ENCODE assay signal across 10 cellular contexts in genomic region chr11:68273056-68273738, GRCh38. TPM values are rescaled to one million over a fixed set of nuclear protein-coding genes. Genes with fewer than 3 reads are reported as not detected.
DNase-seq lines count a peak whose midpoint lies in the region; ATAC-seq and TF ChIP-seq lines count a peak whose summit lies in the region.
"Had no signal": no experiment of that assay in that cellular context is flagged by ENCODE, and none has a peak within 500 bp of the region (broad histone marks: within the 10 kb centered on the region; RNA-seq: fewer than 3 reads in every experiment).

No MANE protein-coding gene starts in this region.

- H3K27ac Mint-ChIP-seq in type B pancreatic cell, result peak overlapping the region; percentile 99

- 92 to 95% (median 94%) methylated on average over 20 of the region's 20 CpGs for WGBS in heart left ventricle, 4 donors

- TF ChIP-seq POLR2A in heart left ventricle (IDR thresholded peaks at IDR 0.05), result no peak

- peaks cover 8 to 51% (median 34%) of the 10 kb centered on the region in 12 donors for H3K4me1 ChIP-seq in heart left ventricle
- H3K4me1 ChIP-seq in RWPE2 (ENCODE audit: insufficient read depth, poor library complexity, severe bottlenecking), result peaks cover 24% of the 10 kb centered on the region
- peaks cover 4% of the 10 kb centered on the region; the same call in 1 of the 2 replicates for H3K4me1 ChIP-seq in iPS-20b (ENCODE audit: insufficient read depth, low read length)

- ATAC-seq in heart left ventricle, result no peak
- no peak for ATAC-seq in Right ventricle myocardium superior (ENCODE audit: poor library complexity)
- no peak for ATAC-seq in RWPE2 (ENCODE audit: low read depth)
- ATAC-seq in GM18873 (IDR thresholded peaks at IDR 0.05; ENCODE audit: low FRiP score, unreplicated experiment), result no peak
- ATAC-seq in GM21619 (IDR thresholded peaks at IDR 0.05; ENCODE audit: unreplicated experiment), result no peak

- H3K4me3 ChIP-seq in heart left ventricle, result peak overlapping the region in 5 of 12 donors; percentile 72 to 92 (median 81)
- no peak overlapping the region for H3K4me3 ChIP-seq in RWPE2 (ENCODE audit: severe bottlenecking)
- H3K4me3 ChIP-seq in iPS-20b (ENCODE audit: low read length), result peak overlapping the region; percentile 98; the same call in 1 of the 2 replicates

- no peaks in the 10 kb centered on the region for H3K9me3 ChIP-seq in heart left ventricle
- H3K9me3 ChIP-seq in RWPE2 (ENCODE audit: severe bottlenecking), result no peaks in the 10 kb centered on the region
- H3K9me3 ChIP-seq in iPS-20b (ENCODE audit: insufficient read depth, low read depth, low read length), result no peaks in the 10 kb centered on the region

- H3K27ac ChIP-seq in heart left ventricle (peak overlapping the region in 8 of 12 donors; percentile 16 to 98 (median 96)), RWPE2 (ENCODE audit: poor library complexity, severe bottlenecking) (peak overlapping the region; percentile 62), iPS-20b (ENCODE audit: low read length) (no peak overlapping the region)

- peak overlapping the region; percentile 93; the same call in 1 of the 2 replicates for H3K9ac ChIP-seq in iPS-20b (ENCODE audit: low read depth, low read length)

- intact Hi-C loops in heart left ventricle (cut with DNase I) (loop anchor here in 4 of 10 donors (5.0 kb wide), 2 partner anchors 61 to 109 kb away; partner anchors contain the start of gene KMT5B (in 1 of the 4)), Right ventricle myocardium superior (cut with DNase I) (no loop called here)

- no peaks in the 10 kb centered on the region for H3K27me3 Mint-ChIP-seq in type B pancreatic cell

- no peaks in the 10 kb centered on the region for H3K9me3 Mint-ChIP-seq in type B pancreatic cell

- H3K36me3 ChIP-seq in heart left ventricle, result peaks cover 0 to 3% (median 0%) of the 10 kb centered on the region in 9 donors
- H3K36me3 ChIP-seq in RWPE2 (ENCODE audit: low read depth), result peaks cover 17% of the 10 kb centered on the region
- H3K36me3 ChIP-seq in iPS-20b (ENCODE audit: insufficient read depth, low read depth, low read length), result no peaks in the 10 kb centered on the region

- H3K27me3 ChIP-seq in heart left ventricle, result no peaks in the 10 kb centered on the region
- H3K27me3 ChIP-seq in RWPE2 (ENCODE audit: insufficient read depth, poor library complexity, severe bottlenecking), result no peaks in the 10 kb centered on the region
- H3K27me3 ChIP-seq in iPS-20b (ENCODE audit: insufficient read depth, low read length), result no peaks in the 10 kb centered on the region

- peaks cover 32% of the 10 kb centered on the region for H3K4me1 Mint-ChIP-seq in type B pancreatic cell (ENCODE audit: unreplicated experiment)

- H3K4me3 Mint-ChIP-seq in type B pancreatic cell, result peak overlapping the region; percentile 99

- no peak for DNase-seq in heart left ventricle
- DNase-seq in Right ventricle myocardium superior, result no peak
- DNase-seq in RWPE2 (ENCODE audit: low spot score), result no peak
- DNase-seq in type B pancreatic cell (ENCODE audit: extremely low spot score, unreplicated experiment), result no peak
- DNase-seq in NCI-H2081 treated with DMSO at 0.1 percent for 48 hours (lab: John Stamatoyannopoulos, UW), result no peak
- DNase-seq: C1 segment of cervical spinal cord, NCI-H146 had no signal

- peaks cover 10% of the 10 kb centered on the region for H3K36me3 Mint-ChIP-seq in type B pancreatic cell

- TF ChIP-seq CTCF in heart left ventricle (IDR thresholded peaks at IDR 0.05) (no peak), RWPE2 (IDR thresholded peaks at IDR 0.05; ENCODE audit: poor library complexity, severe bottlenecking) (no peak), type B pancreatic cell (conservative IDR thresholded peaks at IDR 0.05) (no peak)

RNA-seq across cellular contexts. Expression of gene C11orf24, which starts 1.4 kb away (rescaled TPM):
- total RNA-seq in heart left ventricle (10 to 100 TPM; 17.6 to 47.1 (median 31.6) TPM), Right ventricle myocardium superior (21.8 TPM), type B pancreatic cell (ENCODE audit: low replicate concordance) (45.4 and 46.4 TPM in 2 replicates)
- polyA plus RNA-seq in heart left ventricle, result 10 to 100 TPM; 33.6 to 60.5 TPM

RNA-seq across cellular contexts. Expression of gene LRP5, which starts 39.2 kb away (rescaled TPM):
- total RNA-seq in heart left ventricle (10 to 100 TPM; 34.5 to 62.5 (median 39.8) TPM), Right ventricle myocardium superior (49.8 TPM), type B pancreatic cell (ENCODE audit: low replicate concordance) (64.9 and 65.0 TPM in 2 replicates)
- polyA plus RNA-seq in heart left ventricle, result 10 to 100 TPM; 30.2 to 44.0 TPM
